32 cellular contexts compared by ENCODE assay signal in genomic region chr1:33159577-33159976, GRCh38.
"Had no signal": no experiment of that assay in that cellular context is flagged by ENCODE, and none has a peak within 500 bp of the region (broad histone marks: within the 10 kb centered on the region; RNA-seq: fewer than 3 reads in every experiment).

No MANE protein-coding gene starts in this region.

- FAIRE-seq: frontal cortex had no signal

- H3K27me3 Mint-ChIP-seq: activated CD4-positive, alpha-beta memory T cell treated with anti-CD3 and anti-CD28 coated beads for 36 hours; activated CD4-positive, alpha-beta T cell treated with anti-CD3 and anti-CD28 coated beads for 36 hours; activated CD4-positive, alpha-beta T cell treated with anti-CD3 and anti-CD28 coated beads, Interleukin-2, amount 10 ng/mL, durations not matched to agents 24 days and 14 days; activated CD8-positive, alpha-beta memory T cell treated with anti-CD3 and anti-CD28 coated beads, Interleukin-2, amount 10 ng/mL, durations not matched to agents 7 days and 5 days; activated naive CD4-positive, alpha-beta T cell treated with anti-CD3 and anti-CD28 coated beads, Interleukin-2, amount 10 ng/mL, durations not matched to agents 7 days and 5 days; activated naive CD8-positive, alpha-beta T cell treated with anti-CD3 and anti-CD28 coated beads, Interleukin-2, amount 10 ng/mL, durations not matched to agents 7 days and 5 days; central memory CD8-positive, alpha-beta T cell; T-helper 17 cell had no signal

- H3K9me3 ChIP-seq: ascending aorta, breast epithelium had no signal

- H3K9me3 Mint-ChIP-seq: activated CD4-positive, alpha-beta memory T cell treated with anti-CD3 and anti-CD28 coated beads for 36 hours; activated CD4-positive, alpha-beta T cell treated with anti-CD3 and anti-CD28 coated beads, Interleukin-2, amount 10 ng/mL, durations not matched to agents 24 days and 14 days; activated naive CD4-positive, alpha-beta T cell treated with anti-CD3 and anti-CD28 coated beads, Interleukin-2, amount 10 ng/mL, durations not matched to agents 7 days and 5 days; activated naive CD4-positive, alpha-beta T cell treated with anti-CD3 and anti-CD28 coated beads, Interleukin-2, amount 50 U/mL, for 72 hours; activated naive CD8-positive, alpha-beta T cell treated with anti-CD3 and anti-CD28 coated beads, Interleukin-2, amount 10 ng/mL, durations not matched to agents 7 days and 5 days; central memory CD8-positive, alpha-beta T cell; dendritic cell treated with granulocyte-macrophage colony-stimulating factor and Interleukin-4, amounts not matched to agents 40 ng/mL and 50 ng/mL, for 4 days; endodermal cell; T-helper 2 cell treated with Interferon-gamma antibody and Interleukin-4, amounts not matched to agents 5 μg/mL and 100 μg/mL, for 36 hours had no signal

- H3K4me1 Mint-ChIP-seq: activated CD4-positive, alpha-beta T cell treated with anti-CD3 and anti-CD28 coated beads for 36 hours; activated CD4-positive, alpha-beta T cell treated with anti-CD3 and anti-CD28 coated beads, Interleukin-2, amount 10 ng/mL, durations not matched to agents 24 days and 14 days; activated naive CD4-positive, alpha-beta T cell treated with anti-CD3 and anti-CD28 coated beads, Interleukin-2, amount 10 ng/mL, durations not matched to agents 7 days and 5 days had no signal

- H3K27ac ChIP-seq: ascending aorta, breast epithelium, cardiac muscle cell, coronary artery had no signal

- H3K36me3 Mint-ChIP-seq: activated CD4-positive, alpha-beta memory T cell treated with anti-CD3 and anti-CD28 coated beads for 36 hours; activated CD8-positive, alpha-beta memory T cell treated with anti-CD3 and anti-CD28 coated beads, Interleukin-2, amount 10 ng/mL, durations not matched to agents 7 days and 5 days; activated naive CD4-positive, alpha-beta T cell treated with anti-CD3 and anti-CD28 coated beads, Interleukin-2, amount 50 U/mL, for 72 hours had no signal

- DNase-seq: activated CD4-positive, alpha-beta memory T cell treated with anti-CD3 and anti-CD28 coated beads for 36 hours; activated CD4-positive, alpha-beta T cell treated with anti-CD3 and anti-CD28 coated beads for 36 hours; activated CD4-positive, alpha-beta T cell treated with anti-CD3 and anti-CD28 coated beads, Interleukin-2, amount 10 ng/mL, durations not matched to agents 24 days and 14 days; activated CD4-positive, CD25-positive, alpha-beta regulatory T cell; activated CD4-positive, CD25-positive, alpha-beta regulatory T cell treated with anti-CD3 and anti-CD28 coated beads, Interleukin-2, amount 50 U/mL, for 72 hours; activated CD8-positive, alpha-beta memory T cell treated with anti-CD3 and anti-CD28 coated beads, Interleukin-2, amount 10 ng/mL, durations not matched to agents 7 days and 5 days; activated CD8-positive, alpha-beta memory T cell treated with anti-CD3 and anti-CD28 coated beads, Interleukin-2, amount 50 U/mL, for 4 hours; activated CD8-positive, alpha-beta T cell treated with anti-CD3 and anti-CD28 coated beads, Interleukin-2, amount 10 ng/mL, durations not matched to agents 7 days and 5 days; activated gamma-delta T cell; activated naive CD4-positive, alpha-beta T cell; activated naive CD4-positive, alpha-beta T cell treated with anti-CD3 and anti-CD28 coated beads, Interleukin-2, amount 10 ng/mL, durations not matched to agents 7 days and 5 days; activated naive CD8-positive, alpha-beta T cell treated with anti-CD3 and anti-CD28 coated beads, Interleukin-2, amount 10 ng/mL, durations not matched to agents 7 days and 5 days; activated T-cell treated with anti-CD3 and anti-CD28 coated beads, Interleukin-2, amount 50 U/mL, for 1 hour; activated T-cell treated with anti-CD3 and anti-CD28 coated beads, Interleukin-2, amount 50 U/mL, for 48 hours; dorsolateral prefrontal cortex; effector memory CD4-positive, alpha-beta T cell; endodermal cell; foreskin fibroblast; T-helper 1 cell; T-helper 17 cell; T1000 had no signal

- H3K27ac Mint-ChIP-seq: activated CD4-positive, alpha-beta memory T cell treated with anti-CD3 and anti-CD28 coated beads for 36 hours; activated CD4-positive, alpha-beta T cell treated with anti-CD3 and anti-CD28 coated beads for 36 hours; activated CD4-positive, alpha-beta T cell treated with anti-CD3 and anti-CD28 coated beads, Interleukin-2, amount 10 ng/mL, durations not matched to agents 24 days and 14 days; activated CD8-positive, alpha-beta memory T cell treated with anti-CD3 and anti-CD28 coated beads, Interleukin-2, amount 10 ng/mL, durations not matched to agents 7 days and 5 days; activated CD8-positive, alpha-beta T cell treated with anti-CD3 and anti-CD28 coated beads, Interleukin-2, amount 10 ng/mL, durations not matched to agents 7 days and 5 days; activated naive CD4-positive, alpha-beta T cell treated with anti-CD3 and anti-CD28 coated beads, Interleukin-2, amount 10 ng/mL, durations not matched to agents 7 days and 5 days; activated naive CD4-positive, alpha-beta T cell treated with anti-CD3 and anti-CD28 coated beads, Interleukin-2, amount 50 U/mL, for 72 hours; activated naive CD8-positive, alpha-beta T cell treated with anti-CD3 and anti-CD28 coated beads, Interleukin-2, amount 10 ng/mL, durations not matched to agents 7 days and 5 days; dendritic cell treated with granulocyte-macrophage colony-stimulating factor and Interleukin-4, amounts not matched to agents 40 ng/mL and 50 ng/mL, for 4 days; endodermal cell; T-helper 17 cell; T-helper 2 cell treated with Interferon-gamma antibody and Interleukin-4, amounts not matched to agents 5 μg/mL and 100 μg/mL, for 36 hours had no signal

- H3K27me3 ChIP-seq: ascending aorta, breast epithelium, cardiac muscle cell, dorsolateral prefrontal cortex had no signal

- H3K4me3 ChIP-seq: ascending aorta, breast epithelium, cardiac muscle cell, coronary artery, dorsolateral prefrontal cortex had no signal

- H3K36me3 ChIP-seq: breast epithelium, cardiac muscle cell had no signal

- H3K4me1 ChIP-seq: breast epithelium had no signal

- H3K4me3 Mint-ChIP-seq: activated CD4-positive, alpha-beta memory T cell treated with anti-CD3 and anti-CD28 coated beads for 36 hours; activated CD4-positive, alpha-beta T cell treated with anti-CD3 and anti-CD28 coated beads for 36 hours; activated CD4-positive, alpha-beta T cell treated with anti-CD3 and anti-CD28 coated beads, Interleukin-2, amount 10 ng/mL, durations not matched to agents 24 days and 14 days; activated CD8-positive, alpha-beta memory T cell treated with anti-CD3 and anti-CD28 coated beads, Interleukin-2, amount 10 ng/mL, durations not matched to agents 7 days and 5 days; activated CD8-positive, alpha-beta T cell treated with anti-CD3 and anti-CD28 coated beads, Interleukin-2, amount 10 ng/mL, durations not matched to agents 7 days and 5 days; activated naive CD4-positive, alpha-beta T cell treated with anti-CD3 and anti-CD28 coated beads, Interleukin-2, amount 10 ng/mL, durations not matched to agents 7 days and 5 days; activated naive CD8-positive, alpha-beta T cell treated with anti-CD3 and anti-CD28 coated beads, Interleukin-2, amount 10 ng/mL, durations not matched to agents 7 days and 5 days; brain; central memory CD8-positive, alpha-beta T cell; dendritic cell treated with granulocyte-macrophage colony-stimulating factor and Interleukin-4, amounts not matched to agents 40 ng/mL and 50 ng/mL, for 4 days; endodermal cell; T-helper 17 cell; T-helper 2 cell treated with Interferon-gamma antibody and Interleukin-4, amounts not matched to agents 5 μg/mL and 100 μg/mL, for 36 hours had no signal

- ATAC-seq: activated CD4-positive, alpha-beta T cell treated with anti-CD3 and anti-CD28 coated beads for 36 hours; activated CD8-positive, alpha-beta memory T cell treated with anti-CD3 and anti-CD28 coated beads, Interleukin-2, amount 10 ng/mL, durations not matched to agents 7 days and 5 days; activated CD8-positive, alpha-beta T cell treated with anti-CD3 and anti-CD28 coated beads, Interleukin-2, amount 10 ng/mL, durations not matched to agents 7 days and 5 days; activated naive CD4-positive, alpha-beta T cell treated with anti-CD3 and anti-CD28 coated beads, Interleukin-2, amount 50 U/mL, for 72 hours; esophagus mucosa; T-helper 17 cell had no signal
